Comparison of ENCODE assay signal across 2 cellular contexts in genomic region chr6:167337675-167338449, GRCh38.
TF ChIP-seq lines count a peak whose summit lies in the region.

No MANE protein-coding gene starts in this region.

TF ChIP-seq in GM12878, 131 proteins besides CTCF, POLR2A, EP300 and RAD21:
- TF ChIP-seq KDM1A (IDR thresholded peaks at IDR 0.05; ENCODE audit: borderline replicate concordance) (no peak), BHLHE40 (IDR thresholded peaks at IDR 0.05; ENCODE audit: borderline replicate concordance in 1 of 2, low read depth in 2 of 2, low read length in 1 of 2) (no peak), SUPT20H (IDR thresholded peaks at IDR 0.05; ENCODE audit: borderline replicate concordance, control insufficient read depth, low read depth, low read length) (no peak), EZH2 (IDR thresholded peaks at IDR 0.05; ENCODE audit: borderline replicate concordance, control insufficient read depth, low read depth, low read length) (no peak), HDGF (IDR thresholded peaks at IDR 0.05) (peak; percentile 67; the same call in 1 of the 2 replicates), NFYA (IDR thresholded peaks at IDR 0.05; ENCODE audit: borderline replicate concordance, low read depth, low read length) (no peak), SMAD5 (IDR thresholded peaks at IDR 0.05; ENCODE audit: low read depth) (no peak), ZSCAN29 (IDR thresholded peaks at IDR 0.05) (no peak), POLR2AphosphoS2 (IDR thresholded peaks at IDR 0.05; ENCODE audit: low read depth, low read length) (no peak), RELB (IDR thresholded peaks at IDR 0.05; ENCODE audit: low read depth) (no peak), CHD2 (IDR thresholded peaks at IDR 0.05; ENCODE audit: borderline replicate concordance, low read depth, low read length) (no peak)
- TF ChIP-seq, protein P1, sequence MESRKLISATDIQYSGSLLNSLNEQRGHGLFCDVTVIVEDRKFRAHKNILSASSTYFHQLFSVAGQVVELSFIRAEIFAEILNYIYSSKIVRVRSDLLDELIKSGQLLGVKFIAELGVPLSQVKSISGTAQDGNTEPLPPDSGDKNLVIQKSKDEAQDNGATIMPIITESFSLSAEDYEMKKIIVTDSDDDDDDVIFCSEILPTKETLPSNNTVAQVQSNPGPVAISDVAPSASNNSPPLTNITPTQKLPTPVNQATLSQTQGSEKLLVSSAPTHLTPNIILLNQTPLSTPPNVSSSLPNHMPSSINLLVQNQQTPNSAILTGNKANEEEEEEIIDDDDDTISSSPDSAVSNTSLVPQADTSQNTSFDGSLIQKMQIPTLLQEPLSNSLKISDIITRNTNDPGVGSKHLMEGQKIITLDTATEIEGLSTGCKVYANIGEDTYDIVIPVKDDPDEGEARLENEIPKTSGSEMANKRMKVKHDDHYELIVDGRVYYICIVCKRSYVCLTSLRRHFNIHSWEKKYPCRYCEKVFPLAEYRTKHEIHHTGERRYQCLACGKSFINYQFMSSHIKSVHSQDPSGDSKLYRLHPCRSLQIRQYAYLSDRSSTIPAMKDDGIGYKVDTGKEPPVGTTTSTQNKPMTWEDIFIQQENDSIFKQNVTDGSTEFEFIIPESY (IDR thresholded peaks at IDR 0.05), result no peak
- TF ChIP-seq, protein P2, sequence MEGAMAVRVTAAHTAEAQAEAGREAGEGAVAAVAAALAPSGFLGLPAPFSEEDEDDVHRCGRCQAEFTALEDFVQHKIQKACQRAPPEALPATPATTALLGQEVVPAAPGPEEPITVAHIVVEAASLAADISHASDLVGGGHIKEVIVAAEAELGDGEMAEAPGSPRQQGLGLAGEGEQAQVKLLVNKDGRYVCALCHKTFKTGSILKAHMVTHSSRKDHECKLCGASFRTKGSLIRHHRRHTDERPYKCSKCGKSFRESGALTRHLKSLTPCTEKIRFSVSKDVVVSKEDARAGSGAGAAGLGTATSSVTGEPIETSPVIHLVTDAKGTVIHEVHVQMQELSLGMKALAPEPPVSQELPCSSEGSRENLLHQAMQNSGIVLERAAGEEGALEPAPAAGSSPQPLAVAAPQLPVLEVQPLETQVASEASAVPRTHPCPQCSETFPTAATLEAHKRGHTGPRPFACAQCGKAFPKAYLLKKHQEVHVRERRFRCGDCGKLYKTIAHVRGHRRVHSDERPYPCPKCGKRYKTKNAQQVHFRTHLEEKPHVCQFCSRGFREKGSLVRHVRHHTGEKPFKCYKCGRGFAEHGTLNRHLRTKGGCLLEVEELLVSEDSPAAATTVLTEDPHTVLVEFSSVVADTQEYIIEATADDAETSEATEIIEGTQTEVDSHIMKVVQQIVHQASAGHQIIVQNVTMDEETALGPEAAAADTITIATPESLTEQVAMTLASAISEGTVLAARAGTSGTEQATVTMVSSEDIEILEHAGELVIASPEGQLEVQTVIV (IDR thresholded peaks at IDR 0.05; ENCODE audit: borderline replicate concordance, partially characterized antibody), result peak; percentile 10
TF ChIP-seq in GM12878: peak in this region for 2.

TF ChIP-seq in neural cell, 6 proteins besides CTCF, POLR2A, EP300 and RAD21:
- TF ChIP-seq TAF1 (IDR thresholded peaks at IDR 0.05; ENCODE audit: low read depth), result no peak
- TF ChIP-seq POLR2AphosphoS5 (IDR thresholded peaks at IDR 0.05), result no peak
- TF ChIP-seq SMC3 (conservative IDR thresholded peaks at IDR 0.05; ENCODE audit: poor library complexity), result no peak
- TF ChIP-seq EZH2 (IDR thresholded peaks at IDR 0.05; ENCODE audit: borderline replicate concordance, insufficient read depth, low read length, poor library complexity, severe bottlenecking), result no peak
- TF ChIP-seq MXI1 (conservative IDR thresholded peaks at IDR 0.05; ENCODE audit: poor library complexity, severe bottlenecking), result no peak
- TF ChIP-seq, protein P3, sequence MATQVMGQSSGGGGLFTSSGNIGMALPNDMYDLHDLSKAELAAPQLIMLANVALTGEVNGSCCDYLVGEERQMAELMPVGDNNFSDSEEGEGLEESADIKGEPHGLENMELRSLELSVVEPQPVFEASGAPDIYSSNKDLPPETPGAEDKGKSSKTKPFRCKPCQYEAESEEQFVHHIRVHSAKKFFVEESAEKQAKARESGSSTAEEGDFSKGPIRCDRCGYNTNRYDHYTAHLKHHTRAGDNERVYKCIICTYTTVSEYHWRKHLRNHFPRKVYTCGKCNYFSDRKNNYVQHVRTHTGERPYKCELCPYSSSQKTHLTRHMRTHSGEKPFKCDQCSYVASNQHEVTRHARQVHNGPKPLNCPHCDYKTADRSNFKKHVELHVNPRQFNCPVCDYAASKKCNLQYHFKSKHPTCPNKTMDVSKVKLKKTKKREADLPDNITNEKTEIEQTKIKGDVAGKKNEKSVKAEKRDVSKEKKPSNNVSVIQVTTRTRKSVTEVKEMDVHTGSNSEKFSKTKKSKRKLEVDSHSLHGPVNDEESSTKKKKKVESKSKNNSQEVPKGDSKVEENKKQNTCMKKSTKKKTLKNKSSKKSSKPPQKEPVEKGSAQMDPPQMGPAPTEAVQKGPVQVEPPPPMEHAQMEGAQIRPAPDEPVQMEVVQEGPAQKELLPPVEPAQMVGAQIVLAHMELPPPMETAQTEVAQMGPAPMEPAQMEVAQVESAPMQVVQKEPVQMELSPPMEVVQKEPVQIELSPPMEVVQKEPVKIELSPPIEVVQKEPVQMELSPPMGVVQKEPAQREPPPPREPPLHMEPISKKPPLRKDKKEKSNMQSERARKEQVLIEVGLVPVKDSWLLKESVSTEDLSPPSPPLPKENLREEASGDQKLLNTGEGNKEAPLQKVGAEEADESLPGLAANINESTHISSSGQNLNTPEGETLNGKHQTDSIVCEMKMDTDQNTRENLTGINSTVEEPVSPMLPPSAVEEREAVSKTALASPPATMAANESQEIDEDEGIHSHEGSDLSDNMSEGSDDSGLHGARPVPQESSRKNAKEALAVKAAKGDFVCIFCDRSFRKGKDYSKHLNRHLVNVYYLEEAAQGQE (IDR thresholded peaks at IDR 0.05; ENCODE audit: borderline replicate concordance), result no peak
